8 cellular contexts compared by ENCODE assay signal in genomic region chr13:24161010-24161775, GRCh38. TPM values are rescaled to one million over a fixed set of nuclear protein-coding genes. Genes with fewer than 3 reads are reported as not detected.
DNase-seq lines count a peak whose midpoint lies in the region; ATAC-seq and TF ChIP-seq lines count a peak whose summit lies in the region.

No MANE protein-coding gene starts in this region.

- H3K27ac ChIP-seq in neutrophil, result no peak overlapping the region
- peak overlapping the region; percentile 43 to 73 for H3K27ac ChIP-seq in tibial artery

- H3K9me3 ChIP-seq in neutrophil, result no peaks in the 10 kb centered on the region
- no peaks in the 10 kb centered on the region for H3K9me3 ChIP-seq in tibial artery

- ATAC-seq in GM18517 (IDR thresholded peaks at IDR 0.05; ENCODE audit: unreplicated experiment) (peak; percentile 54), HG02759 (IDR thresholded peaks at IDR 0.05; ENCODE audit: unreplicated experiment) (peak; percentile 48)

- DNase-seq in NCI-H510A (lab: John Stamatoyannopoulos, UW) (peak; percentile 30), activated T-cell treated with anti-CD3 and anti-CD28 coated beads for 4 hours (peak; percentile 23), fibroblast of the aortic adventitia (ENCODE audit: low read depth) (peak; percentile 12), tibial artery (peak; percentile 22 to 69), NCI-H226 (no peak)

- no peaks in the 10 kb centered on the region for H3K36me3 ChIP-seq in neutrophil
- no peaks in the 10 kb centered on the region for H3K36me3 ChIP-seq in tibial artery

- H3K27me3 ChIP-seq in neutrophil (peaks cover 56% of the 10 kb centered on the region), tibial artery (peaks cover 0 to 2% of the 10 kb centered on the region in 2 donors)

- H3K4me1 ChIP-seq in neutrophil (ENCODE audit: control insufficient read depth in 1 of 2, insufficient read depth in 1 of 2, low read depth in 1 of 2, low read length in 1 of 2) (peaks cover 13 to 17% of the 10 kb centered on the region in 2 experiments), tibial artery (peaks cover 0 to 31% (median 17%) of the 10 kb centered on the region in 4 donors)

- TF ChIP-seq CTCF in fibroblast of the aortic adventitia (IDR thresholded peaks at IDR 0.05; ENCODE audit: insufficient read depth, low read length) (no peak), neutrophil (IDR thresholded peaks at IDR 0.05) (no peak), tibial artery (IDR thresholded peaks at IDR 0.05) (no peak)

- intact Hi-C loops in tibial artery (cut with DNase I; ENCODE audit: low total_unique reads), result no loop called here

- H3K4me3 ChIP-seq in fibroblast of the aortic adventitia (ENCODE audit: low read depth, low read length) (peak overlapping the region; percentile 80), neutrophil (ENCODE audit: low read depth in 1 of 2, low read length in 1 of 2) (peak overlapping the region; percentile 68 to 71), tibial artery (peak overlapping the region; percentile 65 to 67)

RNA-seq across cellular contexts. Expression of gene SPATA13, which starts 0.7 kb away (rescaled TPM):
- 12.2 and 17.3 TPM in 2 replicates for total RNA-seq in fibroblast of the aortic adventitia (ENCODE audit: low replicate concordance)
